Comparison of ENCODE assay signal across 21 cellular contexts in the genomic region with DNA sequence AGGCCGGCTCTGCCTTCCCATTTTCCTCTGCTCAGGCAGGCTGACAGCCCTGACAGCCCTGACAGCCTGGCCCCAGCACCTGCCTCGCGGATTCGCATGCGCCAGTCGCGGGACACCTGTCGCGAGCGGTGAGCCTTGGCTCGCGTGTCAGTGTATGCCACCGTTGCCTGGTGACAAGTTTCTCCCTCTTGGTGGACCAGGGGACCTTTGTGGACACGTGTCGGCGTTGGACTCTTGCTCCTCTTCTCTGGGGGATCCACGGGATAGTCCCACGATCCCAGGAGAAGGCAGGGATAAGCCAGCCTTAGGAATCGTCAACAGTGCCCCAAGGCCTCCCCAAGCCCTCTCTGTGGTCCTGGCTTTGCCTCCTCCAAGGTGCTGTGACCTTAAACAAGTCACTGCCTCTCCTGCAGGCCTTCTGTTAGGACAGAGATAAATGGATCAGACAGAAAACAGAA. TPM values are rescaled to one million over a fixed set of nuclear protein-coding genes. Genes with fewer than 3 reads are reported as not detected.
A peak's percentile ranks its signal among the peaks of the same experiment; 100 is the strongest.
DNase-seq lines count a peak whose midpoint lies in the region; ATAC-seq and TF ChIP-seq lines count a peak whose summit lies in the region.
"Had no signal": no experiment of that assay in that cellular context is flagged by ENCODE, and none has a peak within 500 bp of the region (broad histone marks: within the 10 kb centered on the region; RNA-seq: fewer than 3 reads in every experiment).

No MANE protein-coding gene starts in this region.

- H3K79me2 ChIP-seq in SK-N-SH (ENCODE audit: insufficient read depth) (no peaks in the 10 kb centered on the region), H9 (ENCODE audit: insufficient read depth, low read length) (no peaks in the 10 kb centered on the region), trophoblast cell (ENCODE audit: control insufficient read depth, insufficient read depth, low read length, poor library complexity) (no peaks in the 10 kb centered on the region)

- H3K4me3 ChIP-seq in SK-N-SH (ENCODE audit: low read depth in 2 of 2, low read length in 1 of 2) (no peak overlapping the region), iPS-15b (ENCODE audit: low read depth, low read length) (peak overlapping the region; percentile 8), stomach (no peak overlapping the region), trophoblast cell (ENCODE audit: low read depth, low read length) (no peak overlapping the region)
- H3K4me3 ChIP-seq: HAP-1 had no signal

- H4K91ac ChIP-seq in H9 (ENCODE audit: insufficient read length, low read depth, low read length) (no peak overlapping the region), trophoblast cell (ENCODE audit: low read depth, low read length) (no peak overlapping the region)

- TF ChIP-seq EP300 in SK-N-SH (IDR thresholded peaks at IDR 0.05; ENCODE audit: borderline replicate concordance in 1 of 2, low read depth in 1 of 2, low read length in 1 of 2) (no peak), stomach (IDR thresholded peaks at IDR 0.05) (no peak)

- H3K36me3 ChIP-seq in SK-N-SH (replicated peaks in 1 of 2; ENCODE audit: control insufficient read depth in 1 of 2, insufficient read depth in 2 of 2, low read length in 1 of 2) (no peaks in the 10 kb centered on the region), iPS-15b (ENCODE audit: control insufficient read depth, insufficient read depth, low read length) (no peaks in the 10 kb centered on the region), stomach (no peaks in the 10 kb centered on the region), trophoblast cell (ENCODE audit: control insufficient read depth in 1 of 2, insufficient read depth in 2 of 2, low read length in 2 of 2) (no peaks in the 10 kb centered on the region)
- H3K36me3 ChIP-seq: BE2C, HAP-1 had no signal

- no peaks in the 10 kb centered on the region for H3K79me1 ChIP-seq in H9 (ENCODE audit: insufficient read depth, low read depth, low read length, poor library complexity, severe bottlenecking)
- no peaks in the 10 kb centered on the region for H3K79me1 ChIP-seq in trophoblast cell (ENCODE audit: low read length)

- no peak for TF ChIP-seq RAD21 in SK-N-SH (IDR thresholded peaks at IDR 0.05; ENCODE audit: low read length)

- H4K12ac ChIP-seq in trophoblast cell (ENCODE audit: low read depth, low read length), result no peak overlapping the region

- H2BK20ac ChIP-seq in H9 (ENCODE audit: low read depth, low read length, poor library complexity, severe bottlenecking), result no peak overlapping the region

- DNase-seq in SK-N-SH (peak; percentile 9), H9 (peak; percentile 15), stomach (peak; percentile 21), middle frontal gyrus (ENCODE audit: extremely low spot score, low spot score) (no peak), trophoblast cell (no peak)
- DNase-seq: 8988T; BE2C; CD4-positive, alpha-beta T cell; Kasumi-1; MM.1S; NCI-H1105 treated with DMSO at 0.1 percent for 48 hours; NCI-H1694 treated with DMSO at 0.1 percent for 48 hours; NCI-H345; NCI-H526; SHP77 had no signal

- peaks cover 9 to 12% of the 10 kb centered on the region in 2 experiments for H3K4me1 Mint-ChIP-seq in H9

- no peak overlapping the region for H3K14ac ChIP-seq in H9 (ENCODE audit: insufficient read depth, low read length)
- no peak overlapping the region for H3K14ac ChIP-seq in trophoblast cell (ENCODE audit: low read length)

- 61% methylated on average over 19 of the region's 19 CpGs for WGBS in SK-N-SH (ENCODE audit: low lambda C conversion rate)
- WGBS in H9 (ENCODE audit: extremely low coverage, insufficient read length, low lambda C conversion rate), result no CpG with 5 or more reads among the region's 19 CpGs
- 83 to 90% (median 87%) methylated on average over 19 of the region's 19 CpGs for WGBS in stomach, 5 donors
- no CpG with 5 or more reads among the region's 19 CpGs for WGBS in trophoblast cell (ENCODE audit: extremely low coverage, insufficient coverage, insufficient read length)

- peaks cover 61% of the 10 kb centered on the region for H3K27me3 Mint-ChIP-seq in H9 (ENCODE audit: low read depth)

- H2BK5ac ChIP-seq in H9 (ENCODE audit: insufficient read length, low read length) (no peak overlapping the region), trophoblast cell (ENCODE audit: low read depth, low read length, poor library complexity) (no peak overlapping the region)

- H4K20me1 ChIP-seq in SK-N-SH (ENCODE audit: insufficient read depth), result no peaks in the 10 kb centered on the region
- no peaks in the 10 kb centered on the region for H4K20me1 ChIP-seq in H9 (ENCODE audit: control insufficient read depth, insufficient read depth, insufficient read length)

- CTCF ChIA-PET in SK-N-SH (lab: Yijun Ruan, JAX), result no interaction called here

- no peak overlapping the region for H3K27ac Mint-ChIP-seq in H9
- H3K27ac Mint-ChIP-seq: CD4-positive, alpha-beta T cell; IgD-negative memory B cell had no signal

- H2AFZ ChIP-seq in SK-N-SH (ENCODE audit: low read depth) (no peak overlapping the region), H9 (ENCODE audit: low read length) (no peak overlapping the region), trophoblast cell (ENCODE audit: insufficient read depth, low read length, poor library complexity) (no peak overlapping the region)

- H3K9me2 ChIP-seq in SK-N-SH, result no peaks in the 10 kb centered on the region

- TF ChIP-seq POLR2A in stomach (IDR thresholded peaks at IDR 0.05), result no peak

- ATAC-seq in SK-N-SH treated with all-trans-retinoic acid at 6 μM for 48 hours, result no peak
- ATAC-seq in GM19455 (IDR thresholded peaks at IDR 0.05; ENCODE audit: unreplicated experiment), result no peak

- H3K9ac ChIP-seq in SK-N-SH (no peak overlapping the region), H9 (ENCODE audit: extremely low read depth, insufficient read length, low read length) (no peak overlapping the region), iPS-15b (ENCODE audit: low read depth, low read length) (no peak overlapping the region), trophoblast cell (ENCODE audit: low read length) (no peak overlapping the region)

- H3F3A ChIP-seq in SK-N-SH (replicated peaks; ENCODE audit: insufficient read depth), result no peaks in the 10 kb centered on the region

- peaks cover 0 to 8% (median 6%) of the 10 kb centered on the region in 3 experiments; a peak in 4 of 7 replicates for H3K36me3 Mint-ChIP-seq in H9 (ENCODE audit: insufficient read depth in 1 of 3, low read depth in 3 of 3)
- H3K36me3 Mint-ChIP-seq: IgD-negative memory B cell had no signal

- H3K18ac ChIP-seq in H9 (ENCODE audit: insufficient read length, low read depth, low read length), result no peak overlapping the region
- H3K18ac ChIP-seq in trophoblast cell (ENCODE audit: low read length), result no peak overlapping the region

- no peak overlapping the region for H3K4me3 Mint-ChIP-seq in H9
- H3K4me3 Mint-ChIP-seq: CD4-positive, alpha-beta T cell; IgD-negative memory B cell had no signal

- no peak overlapping the region for H2BK120ac ChIP-seq in H9 (ENCODE audit: low read depth, low read length, poor library complexity, severe bottlenecking)
- H2BK120ac ChIP-seq in trophoblast cell (ENCODE audit: insufficient read depth, low read length, poor library complexity), result no peak overlapping the region

- H2BK15ac ChIP-seq in H9 (ENCODE audit: low read depth, low read length), result no peak overlapping the region

- no peak overlapping the region for H3K56ac ChIP-seq in H9 (ENCODE audit: insufficient read length, low read depth, low read length)

- no peak overlapping the region for H3K4me2 ChIP-seq in SK-N-SH
- no peak overlapping the region for H3K4me2 ChIP-seq in H9 (ENCODE audit: insufficient read depth, insufficient read length, low read length)
- no peak overlapping the region for H3K4me2 ChIP-seq in trophoblast cell (ENCODE audit: low read length)

- H3K23ac ChIP-seq in H9 (ENCODE audit: insufficient read length, low read depth, low read length), result no peak overlapping the region
- no peak overlapping the region for H3K23ac ChIP-seq in trophoblast cell (ENCODE audit: low read length)

- TF ChIP-seq CTCF in SK-N-SH (IDR thresholded peaks at IDR 0.05) (no peak), H9 (conservative IDR thresholded peaks at IDR 0.05) (no peak), stomach (IDR thresholded peaks at IDR 0.05) (no peak)

- H3K27ac ChIP-seq in SK-N-SH (ENCODE audit: low read depth in 2 of 2, low read length in 1 of 2) (no peak overlapping the region), H9 (ENCODE audit: insufficient read length, low read depth, low read length) (no peak overlapping the region), stomach (no peak overlapping the region), trophoblast cell (ENCODE audit: low read depth, low read length) (no peak overlapping the region)
- H3K27ac ChIP-seq: HL-60 had no signal

- H3K4ac ChIP-seq in H9 (ENCODE audit: low read depth, low read length) (no peak overlapping the region), trophoblast cell (ENCODE audit: low read depth, low read length) (no peak overlapping the region)

- H3K9me3 Mint-ChIP-seq in H9, result peaks cover 44% of the 10 kb centered on the region in 2 experiments
- H3K9me3 Mint-ChIP-seq: CD4-positive, alpha-beta T cell had no signal

- H3K9me3 ChIP-seq in SK-N-SH (no peaks in the 10 kb centered on the region), H9 (ENCODE audit: control insufficient read depth, low read depth, low read length) (no peaks in the 10 kb centered on the region), iPS-15b (ENCODE audit: control insufficient read depth, insufficient read depth, low read length) (no peaks in the 10 kb centered on the region), stomach (peaks cover 0 to 27% (median 14%) of the 10 kb centered on the region in 4 donors), trophoblast cell (ENCODE audit: insufficient read depth, low read depth, low read length) (peaks cover 38% of the 10 kb centered on the region)
- H3K9me3 ChIP-seq: BE2C, HAP-1 had no signal

- peaks cover 14% of the 10 kb centered on the region for H3K23me2 ChIP-seq in H9 (ENCODE audit: insufficient read length, low read depth, low read length, poor library complexity, severe bottlenecking)

- H2AK5ac ChIP-seq in H9 (ENCODE audit: insufficient read length, low read length), result no peak overlapping the region
- H2AK5ac ChIP-seq in trophoblast cell (ENCODE audit: low read length), result no peak overlapping the region

- H3K4me1 ChIP-seq in SK-N-SH (ENCODE audit: control insufficient read depth in 1 of 2, insufficient read depth in 2 of 2, low read depth in 1 of 2, low read length in 1 of 2), result no peaks in the 10 kb centered on the region
- no peaks in the 10 kb centered on the region for H3K4me1 ChIP-seq in H9 (ENCODE audit: insufficient read depth, low read length)
- H3K4me1 ChIP-seq in iPS-15b (ENCODE audit: control insufficient read depth, insufficient read depth, low read length), result peaks cover 4% of the 10 kb centered on the region
- peaks cover 19 to 41% (median 24%) of the 10 kb centered on the region in 4 donors for H3K4me1 ChIP-seq in stomach
- peaks cover 4 to 12% of the 10 kb centered on the region in 2 experiments for H3K4me1 ChIP-seq in trophoblast cell (ENCODE audit: control insufficient read depth in 1 of 2, insufficient read depth in 2 of 2, low read length in 2 of 2)
- H3K4me1 ChIP-seq: BE2C, HAP-1 had no signal

- no peak overlapping the region for H4K5ac ChIP-seq in H9 (ENCODE audit: insufficient read length, low read depth, low read length)

- POLR2A ChIA-PET in SK-N-SH (lab: Yijun Ruan, JAX), result no interaction called here

- H3K27me3 ChIP-seq in SK-N-SH (ENCODE audit: insufficient read depth) (no peaks in the 10 kb centered on the region; the same call in 1 of the 2 replicates), H9 (ENCODE audit: insufficient read depth, low read length) (peaks cover 22% of the 10 kb centered on the region; the same call in 1 of the 2 replicates), iPS-15b (ENCODE audit: control insufficient read depth, insufficient read depth, low read length) (peaks cover 75% of the 10 kb centered on the region), stomach (peaks cover 0 to 77% (median 27%) of the 10 kb centered on the region in 3 donors), trophoblast cell (ENCODE audit: insufficient read depth, low read length) (peaks cover 15% of the 10 kb centered on the region)
- H3K27me3 ChIP-seq: BE2C had no signal

- H4K8ac ChIP-seq in H9 (replicated peaks; ENCODE audit: insufficient read length, low read depth, low read length) (no peak overlapping the region), trophoblast cell (ENCODE audit: low read depth, low read length) (no peak overlapping the region)

- H2BK12ac ChIP-seq in H9 (ENCODE audit: insufficient read length, low read depth, low read length) (no peak overlapping the region), trophoblast cell (ENCODE audit: low read length) (no peak overlapping the region)

- intact Hi-C loops in stomach (cut with DNase I; ENCODE audit: low total_unique reads), result no loop called here

- no peak overlapping the region for H3T11ph ChIP-seq in H9 (ENCODE audit: low read length)

RNA-seq across cellular contexts. Expression of gene ZNF273, which starts 18.1 kb away (rescaled TPM):
- polyA plus RNA-seq in SK-N-SH (2012; rRNA removed) (2.3 and 3.0 TPM in 2 replicates), stomach (1 to 10 TPM; 1.3 to 7.7 (median 2.9) TPM)
- 2.8 and 3.1 TPM in 2 replicates for polyA plus RNA-seq in SK-N-SH (2012; cell fraction: cytosol; rRNA removed)
- 1.1 and 2.0 TPM in 2 replicates for polyA plus RNA-seq in SK-N-SH (2012; cell fraction: nucleus; rRNA removed)
- total RNA-seq in H9 (2021) (17.9 TPM in 2 replicates), stomach (10 to 100 TPM in 3 of 5 donors, 1 to 10 TPM in 2; 5.3 to 24.3 (median 11.6) TPM)
- 6.1 and 6.4 TPM in 2 replicates for polyA plus RNA-seq in trophoblast cell (2013)

Comparison
In these comparisons a context has a peak if more than half of its experiments do, and no peak if none do; other contexts are left out.
1. DNase-seq: peak in SK-N-SH (single experiment), H9 (single experiment) and stomach (single experiment); none in middle frontal gyrus (single experiment) and trophoblast cell (0 of 2).